ENCODE assay signal across 8 cellular contexts in genomic region chr22:39309881-39310714, GRCh38. TPM values are rescaled to one million over a fixed set of nuclear protein-coding genes. Genes with fewer than 3 reads are reported as not detected.
A peak's percentile ranks its signal among the peaks of the same experiment; 100 is the strongest.
DNase-seq lines count a peak whose midpoint lies in the region; ATAC-seq and TF ChIP-seq lines count a peak whose summit lies in the region.

No MANE protein-coding gene starts in this region.

- H3K36me3 ChIP-seq in GM23248 (ENCODE audit: low read depth) (peaks cover 37% of the 10 kb centered on the region), iPS-18a (ENCODE audit: control insufficient read depth, low read depth, low read length) (peaks cover 48% of the 10 kb centered on the region), tibial artery (peaks cover 37 to 41% (median 38%) of the 10 kb centered on the region in 3 donors)

- H3K4me2 ChIP-seq in GM23248 (ENCODE audit: unreplicated experiment), result peak overlapping the region; percentile 64

- H3K4me1 ChIP-seq in GM23248 (ENCODE audit: insufficient read depth), result peaks cover 21% of the 10 kb centered on the region
- peaks cover 3% of the 10 kb centered on the region for H3K4me1 ChIP-seq in iPS-18a (ENCODE audit: control insufficient read depth, low read depth, low read length)
- peaks cover 0 to 24% (median 15%) of the 10 kb centered on the region in 4 donors for H3K4me1 ChIP-seq in tibial artery

- in situ Hi-C loops in GM23248 (cut with MboI), result loop anchor here (5.0 to 25.0 kb wide), 2 partner anchors 133 to 298 kb away; partner anchors contain the start of genes APOBEC3C and APOBEC3D

- peak overlapping the region; percentile 89 for H3K27ac ChIP-seq in AG04450 (ENCODE audit: low read depth, low read length)
- peak overlapping the region; percentile 89 for H3K27ac ChIP-seq in GM23248
- peak overlapping the region; percentile 49 for H3K27ac ChIP-seq in iPS-18a (ENCODE audit: low read length)
- H3K27ac ChIP-seq in tibial artery, result no peak overlapping the region

- no peak overlapping the region for H2AFZ ChIP-seq in GM23248

- H3K4me3 ChIP-seq in AG04450 (ENCODE audit: low read depth, low read length) (no peak overlapping the region), GM23248 (no peak overlapping the region), iPS-18a (ENCODE audit: low read length) (no peak overlapping the region), tibial artery (no peak overlapping the region)

- no peaks in the 10 kb centered on the region for H3K9me2 ChIP-seq in GM23248 (ENCODE audit: insufficient read depth)

- H3K36me3 Mint-ChIP-seq in activated T-helper 17 cell treated with anti-CD3 and anti-CD28 coated beads, Interleukin-2, amount 50 U/mL, for 72 hours (ENCODE audit: low read depth), result peaks cover 44% of the 10 kb centered on the region

- no peak overlapping the region for H3K4me3 Mint-ChIP-seq in activated T-helper 17 cell treated with anti-CD3 and anti-CD28 coated beads, Interleukin-2, amount 50 U/mL, for 72 hours

- H3K9me3 Mint-ChIP-seq in activated T-helper 17 cell treated with anti-CD3 and anti-CD28 coated beads, Interleukin-2, amount 50 U/mL, for 72 hours, result no peaks in the 10 kb centered on the region

- DNase-seq in AG04450 (ENCODE audit: low read depth, low spot score), result no peak
- peak; percentile 80 for DNase-seq in GM23248
- no peak for DNase-seq in tibial artery
- DNase-seq in NCI-H2227 treated with DMSO at 0.1 percent for 48 hours (lab: John Stamatoyannopoulos, UW), result no peak
- DNase-seq in globus pallidus (ENCODE audit: low spot score), result no peak

- H3F3A ChIP-seq in GM23248 (ENCODE audit: insufficient read depth), result peaks cover 66% of the 10 kb centered on the region

- CTCF ChIA-PET in AG04450 (lab: Charles Lee), result interaction anchor here (0.9 to 4.7 kb wide), 4 partner anchors 8 to 219 kb away, joined by 3 to 59 read pairs (median 3); no protein-coding TSS in a partner anchor

- H3K27me3 Mint-ChIP-seq in activated T-helper 17 cell treated with anti-CD3 and anti-CD28 coated beads, Interleukin-2, amount 50 U/mL, for 72 hours, result no peaks in the 10 kb centered on the region

- H3K27ac Mint-ChIP-seq in activated T-helper 17 cell treated with anti-CD3 and anti-CD28 coated beads, Interleukin-2, amount 50 U/mL, for 72 hours, result peak overlapping the region; percentile 49

- POLR2A ChIA-PET in AG04450 (lab: Yijun Ruan, JAX), result interaction anchor here (0.6 to 2.8 kb wide), 13 partner anchors 7 to 225 kb away, joined by 3 to 38 read pairs (median 5); partner anchors contain the start of genes ATF4 and RPL3

- TF ChIP-seq CTCF in AG04450 (IDR thresholded peaks at IDR 0.05; ENCODE audit: low read depth, low read length), result no peak
- no peak for TF ChIP-seq CTCF in tibial artery (IDR thresholded peaks at IDR 0.05)

- H3K9ac ChIP-seq in GM23248 (peak overlapping the region; percentile 71), iPS-18a (ENCODE audit: low read length) (no peak overlapping the region)

- ATAC-seq in activated T-helper 17 cell treated with anti-CD3 and anti-CD28 coated beads, Interleukin-2, amount 50 U/mL, for 72 hours (replicated peaks), result peak; percentile 5
- ATAC-seq in HG03457 (IDR thresholded peaks at IDR 0.05; ENCODE audit: unreplicated experiment), result no peak

- H3K9me3 ChIP-seq in AG04450 (ENCODE audit: control insufficient read depth, insufficient read depth, low read length) (no peaks in the 10 kb centered on the region; the same call in 1 of the 2 replicates), GM23248 (ENCODE audit: low read depth) (no peaks in the 10 kb centered on the region), iPS-18a (ENCODE audit: control insufficient read depth, low read depth, low read length) (no peaks in the 10 kb centered on the region), tibial artery (no peaks in the 10 kb centered on the region)

- intact Hi-C loops in tibial artery (cut with DNase I; ENCODE audit: low total_unique reads), result loop anchor here (2.0 kb wide), 1 partner anchor 139 kb away; no protein-coding TSS in a partner anchor

- no peaks in the 10 kb centered on the region for H3K4me1 Mint-ChIP-seq in activated T-helper 17 cell treated with anti-CD3 and anti-CD28 coated beads, Interleukin-2, amount 50 U/mL, for 72 hours

- H4K20me1 ChIP-seq in GM23248 (ENCODE audit: insufficient read depth), result peaks cover 9% of the 10 kb centered on the region; the same call in 1 of the 2 replicates

- no peaks in the 10 kb centered on the region for H3K27me3 ChIP-seq in AG04450 (ENCODE audit: control insufficient read depth, insufficient read depth, low read length)
- no peaks in the 10 kb centered on the region for H3K27me3 ChIP-seq in GM23248 (replicated peaks; ENCODE audit: insufficient read depth)
- H3K27me3 ChIP-seq in iPS-18a (ENCODE audit: control insufficient read depth, insufficient read depth, low read length), result no peaks in the 10 kb centered on the region
- no peaks in the 10 kb centered on the region for H3K27me3 ChIP-seq in tibial artery

- WGBS in GM23248 (ENCODE audit: low coverage in 1 of 2, low lambda C conversion rate in 2 of 2, missing lambda C conversion rate in 2 of 2), 2 experiments, result 59 to 62% methylated on average over 16 of the region's 16 CpGs

- H3K79me2 ChIP-seq in GM23248 (ENCODE audit: insufficient read depth), result peaks cover 20% of the 10 kb centered on the region

RNA-seq across cellular contexts. Expression of gene RPL3, which starts 9.3 kb away (rescaled TPM):
- polyA plus RNA-seq in AG04450 (2011; rRNA removed) (3,445 and 3,813 TPM in 2 replicates), GM23248 (2016; fragmentation: Nextera tagmentation; extraction: Ambion mirVana) (920 and 929 TPM in 2 replicates)
- polyA minus RNA-seq in AG04450 (2011; rRNA and poly(A)+ RNA removed), result 2,106 and 2,539 TPM in 2 replicates
- total RNA-seq in GM23248 (2014; rRNA removed; shearing (Covaris generic)), result 1,555 and 2,353 TPM in 2 replicates
- 1,000 to 10,000 TPM; 2,256 to 2,974 TPM for total RNA-seq in activated T-helper 17 cell treated with anti-CD3 and anti-CD28 coated beads, Interleukin-2, amount 50 U/mL, for 72 hours

RNA-seq across cellular contexts. Expression of gene SYNGR1, which starts 39.7 kb away (rescaled TPM):
- polyA plus RNA-seq in AG04450 (2011; rRNA removed) (20.8 and 31.7 TPM in 2 replicates), GM23248 (2016; fragmentation: Nextera tagmentation; extraction: Ambion mirVana) (20.3 and 23.2 TPM in 2 replicates)
- polyA minus RNA-seq in AG04450 (2011; rRNA and poly(A)+ RNA removed), result 7.8 and 10.0 TPM in 2 replicates
- 5.2 and 6.1 TPM in 2 replicates for total RNA-seq in GM23248 (2014; rRNA removed; shearing (Covaris generic))
- total RNA-seq in activated T-helper 17 cell treated with anti-CD3 and anti-CD28 coated beads, Interleukin-2, amount 50 U/mL, for 72 hours, result not detected

Comparison
In these comparisons a context has a peak if more than half of its experiments do, and no peak if none do; other contexts are left out.
1. H3K27ac ChIP-seq: peak in AG04450 (single experiment), GM23248 (single experiment) and iPS-18a (single experiment); none in tibial artery (0 of 2).